ENCODE assay signal across 8 cellular contexts in the genomic region with DNA sequence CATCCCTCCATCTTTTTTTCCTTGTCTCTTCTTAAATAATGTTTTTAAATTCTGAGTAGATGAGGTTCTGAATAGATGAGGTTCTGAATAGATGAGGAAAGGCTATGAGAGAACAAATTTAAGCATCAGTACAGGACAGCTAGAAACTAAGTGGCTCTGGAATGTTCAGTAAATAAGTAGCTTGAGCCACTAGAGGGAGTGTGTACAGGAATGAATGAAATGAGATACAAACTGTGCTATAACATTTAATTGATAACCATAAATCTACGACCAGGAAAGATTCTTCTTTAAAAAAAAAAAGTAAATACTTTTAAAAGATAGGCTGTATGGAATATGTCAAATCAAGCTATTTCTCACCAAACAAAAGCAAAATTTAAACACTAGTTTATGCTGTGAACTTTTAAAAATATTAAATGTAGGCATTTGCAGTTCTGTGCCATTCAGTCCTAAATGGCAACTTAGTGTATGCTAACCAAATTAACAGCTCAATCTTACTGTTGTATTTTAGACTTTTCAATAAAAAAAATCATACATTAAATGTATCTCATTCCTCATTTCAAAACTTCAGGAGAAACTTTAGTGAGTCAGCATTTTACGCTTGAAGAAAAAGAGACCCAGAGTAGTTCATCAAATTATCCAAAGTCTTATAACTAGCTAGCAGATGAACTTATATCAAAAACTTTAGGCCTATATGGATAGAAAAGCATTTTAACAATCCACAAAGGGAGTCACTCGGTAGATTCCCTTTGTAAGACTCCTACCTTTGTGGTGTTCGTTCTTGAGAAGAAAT.
DNase-seq lines count a peak whose midpoint lies in the region; ATAC-seq and TF ChIP-seq lines count a peak whose summit lies in the region.

No MANE protein-coding gene starts in this region.

- no peak for ATAC-seq in activated CD8-positive, alpha-beta T cell treated with anti-CD3 and anti-CD28 coated beads for 36 hours
- no peak for ATAC-seq in activated CD8-positive, alpha-beta T cell treated with anti-CD3 and anti-CD28 coated beads, Interleukin-2, amount 10 ng/mL, durations not matched to agents 7 days and 5 days
- ATAC-seq in mucosa of descending colon (peak; percentile 58), HG03354 (IDR thresholded peaks at IDR 0.05; ENCODE audit: poor library complexity, severe bottlenecking, unreplicated experiment) (no peak)

- H3K4me3 ChIP-seq in dorsolateral prefrontal cortex (no peak overlapping the region), mucosa of descending colon (peak overlapping the region; percentile 4)

- H3K27me3 ChIP-seq in dorsolateral prefrontal cortex, result peaks cover 0 to 4% (median 0%) of the 10 kb centered on the region in 45 donors

- H3K27me3 Mint-ChIP-seq in activated CD8-positive, alpha-beta T cell treated with anti-CD3 and anti-CD28 coated beads for 36 hours, result peaks cover 14% of the 10 kb centered on the region
- peaks cover 3% of the 10 kb centered on the region for H3K27me3 Mint-ChIP-seq in activated CD8-positive, alpha-beta T cell treated with anti-CD3 and anti-CD28 coated beads, Interleukin-2, amount 10 ng/mL, durations not matched to agents 7 days and 5 days (ENCODE audit: low read depth)

- H3K4me1 Mint-ChIP-seq in activated CD8-positive, alpha-beta T cell treated with anti-CD3 and anti-CD28 coated beads for 36 hours (ENCODE audit: low read depth), result no peaks in the 10 kb centered on the region
- H3K4me1 Mint-ChIP-seq in activated CD8-positive, alpha-beta T cell treated with anti-CD3 and anti-CD28 coated beads, Interleukin-2, amount 10 ng/mL, durations not matched to agents 7 days and 5 days (ENCODE audit: low read depth), result no peaks in the 10 kb centered on the region

- H3K27ac ChIP-seq in dorsolateral prefrontal cortex, result no peak overlapping the region

- no peaks in the 10 kb centered on the region for H3K9me3 ChIP-seq in mucosa of descending colon

- no peaks in the 10 kb centered on the region for H3K36me3 Mint-ChIP-seq in activated CD8-positive, alpha-beta T cell treated with anti-CD3 and anti-CD28 coated beads for 36 hours (ENCODE audit: low read depth)
- no peaks in the 10 kb centered on the region for H3K36me3 Mint-ChIP-seq in activated CD8-positive, alpha-beta T cell treated with anti-CD3 and anti-CD28 coated beads, Interleukin-2, amount 10 ng/mL, durations not matched to agents 7 days and 5 days (ENCODE audit: low read depth)

- intact Hi-C loops in activated CD8-positive, alpha-beta T cell treated with anti-CD3 and anti-CD28 coated beads for 36 hours (cut with micrococcal nuclease), result no loop called here
- intact Hi-C loops in dorsolateral prefrontal cortex (cut with DNase I), result no loop called here
- intact Hi-C loops in mucosa of descending colon (cut with DNase I, micrococcal nuclease), result no loop called here

- H3K36me3 ChIP-seq in mucosa of descending colon (ENCODE audit: low read depth), result no peaks in the 10 kb centered on the region

- no peak for DNase-seq in activated CD8-positive, alpha-beta T cell treated with anti-CD3 and anti-CD28 coated beads for 36 hours
- no peak for DNase-seq in activated CD8-positive, alpha-beta T cell treated with anti-CD3 and anti-CD28 coated beads, Interleukin-2, amount 10 ng/mL, durations not matched to agents 7 days and 5 days
- DNase-seq in NOMO-1 treated with dmso at 0.1 percent for 144 hours (lab: John Stamatoyannopoulos, UW; ENCODE audit: unreplicated experiment), result peak; percentile 33
- no peak for DNase-seq in dorsolateral prefrontal cortex
- DNase-seq in mucosa of descending colon, result no peak
- DNase-seq in activated CD4-positive, CD25-positive, alpha-beta regulatory T cell treated with anti-CD3 and anti-CD28 coated beads, Interleukin-2, amount 50 U/mL, for 72 hours, result no peak
- no peak for DNase-seq in activated T-cell treated with anti-CD3 and anti-CD28 coated beads, Interleukin-2, amount 50 U/mL, for 1 hour

- TF ChIP-seq CTCF in activated CD8-positive, alpha-beta T cell treated with anti-CD3 and anti-CD28 coated beads for 36 hours (IDR thresholded peaks at IDR 0.05), result peak; percentile 48
- TF ChIP-seq CTCF in dorsolateral prefrontal cortex (IDR thresholded peaks at IDR 0.05 in 54 of 56, conservative IDR thresholded peaks at IDR 0.05 in 2 of 56; ENCODE audit: low read depth in 1 of 56, partially characterized antibody in 56 of 56) (peak; percentile 31 to 74 (median 54)), mucosa of descending colon (IDR thresholded peaks at IDR 0.05) (no peak)

- H3K4me3 Mint-ChIP-seq in activated CD8-positive, alpha-beta T cell treated with anti-CD3 and anti-CD28 coated beads for 36 hours, result no peak overlapping the region
- no peak overlapping the region for H3K4me3 Mint-ChIP-seq in activated CD8-positive, alpha-beta T cell treated with anti-CD3 and anti-CD28 coated beads, Interleukin-2, amount 10 ng/mL, durations not matched to agents 7 days and 5 days

- H3K9me3 Mint-ChIP-seq in activated CD8-positive, alpha-beta T cell treated with anti-CD3 and anti-CD28 coated beads for 36 hours, result no peaks in the 10 kb centered on the region
- no peaks in the 10 kb centered on the region for H3K9me3 Mint-ChIP-seq in activated CD8-positive, alpha-beta T cell treated with anti-CD3 and anti-CD28 coated beads, Interleukin-2, amount 10 ng/mL, durations not matched to agents 7 days and 5 days (ENCODE audit: insufficient read depth)

- CTCF ChIA-PET in activated CD8-positive, alpha-beta T cell treated with anti-CD3 and anti-CD28 coated beads for 36 hours (lab: Charles Lee), result interaction anchor here (0.6 to 1.6 kb wide), 9 partner anchors 9 to 98 kb away, joined by 3 to 9 read pairs (median 4); no protein-coding TSS in a partner anchor
- CTCF ChIA-PET in activated CD8-positive, alpha-beta T cell treated with anti-CD3 and anti-CD28 coated beads, Interleukin-2, amount 10 ng/mL, durations not matched to agents 7 days and 5 days (lab: Charles Lee), result interaction anchor here (0.8 to 1.5 kb wide), 5 partner anchors 10 to 387 kb away, joined by 3 to 4 read pairs (median 4); partner anchors contain the start of genes SNX2 and SNX24

- POLR2A ChIA-PET in activated CD8-positive, alpha-beta T cell treated with anti-CD3 and anti-CD28 coated beads for 36 hours (lab: Charles Lee), result no interaction called here
- POLR2A ChIA-PET in activated CD8-positive, alpha-beta T cell treated with anti-CD3 and anti-CD28 coated beads, Interleukin-2, amount 10 ng/mL, durations not matched to agents 7 days and 5 days (lab: Charles Lee), result no interaction called here

- no peaks in the 10 kb centered on the region for H3K4me1 ChIP-seq in mucosa of descending colon (ENCODE audit: low read depth)

- H3K27ac Mint-ChIP-seq in activated CD8-positive, alpha-beta T cell treated with anti-CD3 and anti-CD28 coated beads for 36 hours, result no peak overlapping the region
- H3K27ac Mint-ChIP-seq in activated CD8-positive, alpha-beta T cell treated with anti-CD3 and anti-CD28 coated beads, Interleukin-2, amount 10 ng/mL, durations not matched to agents 7 days and 5 days, result no peak overlapping the region
